Comparison of ENCODE assay signal across 20 cellular contexts in genomic region chr4:79882806-79883205, GRCh38.
DNase-seq lines count a peak whose midpoint lies in the region; ATAC-seq, FAIRE-seq and TF ChIP-seq lines count a peak whose summit lies in the region.
"Had no signal": no experiment of that assay in that cellular context is flagged by ENCODE, and none has a peak within 500 bp of the region (broad histone marks: within the 10 kb centered on the region; RNA-seq: fewer than 3 reads in every experiment).

No MANE protein-coding gene starts in this region.

- H3K9ac ChIP-seq in fibroblast of lung (ENCODE audit: insufficient read depth, low read length) = no peak overlapping the region
- H3K9ac ChIP-seq: GM23248 had no signal

- H3K27ac Mint-ChIP-seq in glutamatergic neuron (ENCODE audit: unreplicated experiment) = no peak overlapping the region
- H3K27ac Mint-ChIP-seq: CD4-positive, alpha-beta memory T cell had no signal

- H3K9me3 ChIP-seq in fibroblast of lung (ENCODE audit: control insufficient read depth, insufficient read depth, low read depth, low read length) = no peaks in the 10 kb centered on the region
- no peaks in the 10 kb centered on the region for H3K9me3 ChIP-seq in pancreas
- H3K9me3 ChIP-seq in aorta (ENCODE audit: control insufficient read depth, low read length) = no peaks in the 10 kb centered on the region
- H3K9me3 ChIP-seq: A549 had no signal

- H3K4me3 ChIP-seq in fibroblast of lung (replicated peaks in 1 of 4; ENCODE audit: control extremely low read depth in 1 of 4, insufficient read depth in 1 of 4, low read depth in 3 of 4, low read length in 4 of 4) = no peak overlapping the region
- no peak overlapping the region for H3K4me3 ChIP-seq in pancreas
- no peak overlapping the region for H3K4me3 ChIP-seq in aorta (ENCODE audit: low read length in 2 of 2)
- H3K4me3 ChIP-seq: A549, GM23248 had no signal

- H4K20me1 ChIP-seq in fibroblast of lung (ENCODE audit: control insufficient read depth, extremely low read depth, insufficient read depth, low read length) = no peaks in the 10 kb centered on the region

- H3K27ac ChIP-seq in fibroblast of lung (ENCODE audit: insufficient read depth, low read length) = no peak overlapping the region
- no peak overlapping the region for H3K27ac ChIP-seq in pancreas
- H3K27ac ChIP-seq in aorta (ENCODE audit: low read depth in 1 of 2, low read length in 2 of 2) = no peak overlapping the region
- H3K27ac ChIP-seq: A549, GM23248 had no signal

- H3K9me3 Mint-ChIP-seq in glutamatergic neuron (ENCODE audit: unreplicated experiment) = no peaks in the 10 kb centered on the region

- peak; percentile 17 to 54 for DNase-seq in fibroblast of lung (ENCODE audit: low read depth in 2 of 2)
- DNase-seq in pancreas = no peak
- no peak for DNase-seq in aorta
- DNase-seq in glutamatergic neuron = no peak
- DNase-seq in NCI-H1092 treated with DMSO at 0.1 percent for 48 hours (lab: John Stamatoyannopoulos, UW) = no peak
- DNase-seq: 8988T; ACHN; C1 segment of cervical spinal cord; Calu3; CD4-positive, alpha-beta memory T cell; COR-L47; DMS53; DMS79 treated with DMSO at 0.1 percent for 48 hours; GM23248; H7; HCEC 1CT had no signal

- no peak for ATAC-seq in pancreas
- no peak for ATAC-seq in aorta (ENCODE audit: low FRiP score)
- ATAC-seq: A549 had no signal

- no peak overlapping the region for H3K4me2 ChIP-seq in fibroblast of lung (ENCODE audit: extremely low read depth, insufficient read depth, low read length)
- H3K4me2 ChIP-seq: A549 had no signal

- FAIRE-seq in G401.6 (lab: Jason Lieb, UNC) (peak; percentile 36), pancreas (lab: Jason Lieb, UNC) (peak; percentile 26)
- FAIRE-seq: A549, GM12892, H1 had no signal

- H3K4me3 Mint-ChIP-seq in glutamatergic neuron (ENCODE audit: unreplicated experiment) = no peak overlapping the region
- H3K4me3 Mint-ChIP-seq: CD4-positive, alpha-beta memory T cell had no signal

- no peaks in the 10 kb centered on the region for H3K4me1 Mint-ChIP-seq in glutamatergic neuron (ENCODE audit: low read depth, unreplicated experiment)
- H3K4me1 Mint-ChIP-seq: CD4-positive, alpha-beta memory T cell had no signal

- peaks cover 5% of the 10 kb centered on the region for H3K36me3 Mint-ChIP-seq in glutamatergic neuron (ENCODE audit: unreplicated experiment)
- H3K36me3 Mint-ChIP-seq: CD4-positive, alpha-beta memory T cell had no signal

- H3K27me3 Mint-ChIP-seq in glutamatergic neuron (ENCODE audit: unreplicated experiment) = no peaks in the 10 kb centered on the region

- H3K36me3 ChIP-seq in fibroblast of lung (ENCODE audit: control insufficient read depth, insufficient read depth, low read length) = no peaks in the 10 kb centered on the region
- H3K36me3 ChIP-seq in pancreas = no peaks in the 10 kb centered on the region
- H3K36me3 ChIP-seq in aorta (ENCODE audit: control insufficient read depth in 1 of 2, insufficient read depth in 2 of 2, low read length in 1 of 2) = no peaks in the 10 kb centered on the region

- no peaks in the 10 kb centered on the region for H3K27me3 ChIP-seq in fibroblast of lung (ENCODE audit: control insufficient read depth, insufficient read depth, low read length)
- no peaks in the 10 kb centered on the region for H3K27me3 ChIP-seq in pancreas
- H3K27me3 ChIP-seq in aorta (ENCODE audit: control insufficient read depth in 1 of 2, insufficient read depth in 2 of 2, low read length in 1 of 2) = no peaks in the 10 kb centered on the region

- intact Hi-C loops in pancreas (cut with DNase I) (no loop called here), aorta (cut with DNase I) (no loop called here)

- H3K4me1 ChIP-seq in fibroblast of lung (ENCODE audit: control insufficient read depth, extremely low read depth, insufficient read depth, low read length) (no peaks in the 10 kb centered on the region), pancreas (no peaks in the 10 kb centered on the region), aorta (ENCODE audit: control insufficient read depth in 1 of 2, insufficient read depth in 2 of 2, low read length in 2 of 2) (no peaks in the 10 kb centered on the region)
- H3K4me1 ChIP-seq: A549 had no signal

- 29 to 31% methylated on average over 1 of the region's 1 CpG for WGBS in pancreas, 2 donors
- WGBS in aorta, 2 donors = 4 to 17% methylated on average over 1 of the region's 1 CpG

- no peak overlapping the region for H2AFZ ChIP-seq in fibroblast of lung (ENCODE audit: low read length)
- H2AFZ ChIP-seq: GM23248 had no signal

- H3K79me2 ChIP-seq in fibroblast of lung (ENCODE audit: control insufficient read depth, insufficient read depth, low read length) = no peaks in the 10 kb centered on the region

- no peak for TF ChIP-seq CTCF in fibroblast of lung (conservative IDR thresholded peaks at IDR 0.05 in 1 of 2, IDR thresholded peaks at IDR 0.05 in 1 of 2; ENCODE audit: low read depth in 1 of 2, low read length in 2 of 2)
- no peak for TF ChIP-seq CTCF in pancreas (IDR thresholded peaks at IDR 0.05)
- no peak for TF ChIP-seq CTCF in glutamatergic neuron (IDR thresholded peaks at IDR 0.05; ENCODE audit: partially characterized antibody, unreplicated experiment)

Comparison
In these comparisons a context has a peak if more than half of its experiments do, and no peak if none do; other contexts are left out.
1. DNase-seq: peak in fibroblast of lung (2 of 2); none in pancreas (0 of 6), aorta (0 of 2), glutamatergic neuron (single experiment) and NCI-H1092 treated with DMSO at 0.1 percent for 48 hours (single experiment).